ENCODE assay signal across 18 cellular contexts in the genomic region with DNA sequence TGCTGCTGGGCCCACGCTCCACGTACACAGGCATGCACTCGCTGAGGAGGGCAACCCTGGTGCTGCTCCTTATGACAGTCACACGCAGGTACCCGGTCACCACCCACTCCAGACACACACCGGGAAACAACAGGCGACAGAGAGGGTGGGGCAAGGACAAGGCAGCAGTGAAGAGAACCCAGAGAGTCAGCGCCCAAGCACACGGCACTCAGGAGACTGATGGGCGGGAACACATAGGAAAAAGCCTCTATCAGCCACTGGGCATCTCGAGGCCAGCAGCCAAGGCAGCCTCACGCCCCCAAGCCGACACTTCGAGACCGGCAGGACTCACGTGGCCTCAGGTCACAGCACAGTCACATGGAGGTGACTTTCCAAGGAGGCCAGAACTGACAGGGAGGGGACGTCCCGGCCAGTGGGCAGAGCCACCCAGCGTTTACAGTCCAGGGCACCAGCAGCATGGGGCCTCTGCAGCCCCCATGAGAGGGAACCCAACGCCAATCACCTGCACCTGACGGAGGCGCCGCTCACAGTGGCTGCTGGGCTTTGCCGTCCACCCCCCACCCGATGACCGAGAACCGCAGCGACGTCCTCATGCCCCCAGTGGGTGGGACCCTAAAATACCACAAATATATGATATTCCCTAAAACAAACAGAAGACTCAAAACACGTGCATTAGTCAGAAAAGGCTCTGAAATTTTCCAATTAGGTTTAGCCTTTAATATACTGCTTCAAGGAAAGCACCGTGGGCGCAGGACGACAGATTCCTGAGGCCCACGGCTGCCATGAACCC. TPM values are rescaled to one million over a fixed set of nuclear protein-coding genes. Genes with fewer than 3 reads are reported as not detected.
DNase-seq lines count a peak whose midpoint lies in the region; ATAC-seq and TF ChIP-seq lines count a peak whose summit lies in the region.
"Had no signal": no experiment of that assay in that cellular context is flagged by ENCODE, and none has a peak within 500 bp of the region (broad histone marks: within the 10 kb centered on the region; RNA-seq: fewer than 3 reads in every experiment).

No MANE protein-coding gene starts in this region.

- BruUV-seq in Caco-2 (replicated peaks; lab: Mats Ljungman, UMichigan) = no TSS peak

- POLR2A ChIA-PET in Caco-2 (lab: Charles Lee) = no interaction called here

- no peaks in the 10 kb centered on the region for H3K9me3 ChIP-seq in Caco-2
- no peaks in the 10 kb centered on the region for H3K9me3 ChIP-seq in heart left ventricle
- no peaks in the 10 kb centered on the region for H3K9me3 ChIP-seq in trophoblast cell (ENCODE audit: insufficient read depth, low read depth, low read length)
- no peaks in the 10 kb centered on the region for H3K9me3 ChIP-seq in esophagus squamous epithelium
- H3K9me3 ChIP-seq: breast epithelium had no signal

- H3K4me1 Mint-ChIP-seq in Caco-2 (ENCODE audit: low read depth, unreplicated experiment) (no peaks in the 10 kb centered on the region), CD14-positive monocyte (peaks cover 45% of the 10 kb centered on the region)

- H3K4me2 ChIP-seq in trophoblast cell (ENCODE audit: low read length) = no peak overlapping the region

- TF ChIP-seq POLR2A in heart left ventricle (IDR thresholded peaks at IDR 0.05) = no peak
- no peak for TF ChIP-seq POLR2A in esophagus squamous epithelium (IDR thresholded peaks at IDR 0.05)

- H3K18ac ChIP-seq in trophoblast cell (ENCODE audit: low read length) = peak overlapping the region; percentile 77

- H3K36me3 ChIP-seq in Caco-2 (ENCODE audit: control insufficient read depth, insufficient read depth, low read length) (no peaks in the 10 kb centered on the region; the same call in 1 of the 2 replicates), heart left ventricle (peaks cover 0 to 100% (median 88%) of the 10 kb centered on the region in 9 donors), trophoblast cell (ENCODE audit: control insufficient read depth in 1 of 2, insufficient read depth in 2 of 2, low read length in 2 of 2) (peaks cover 73 to 78% of the 10 kb centered on the region in 2 experiments), esophagus squamous epithelium (peaks cover 37 to 99% (median 39%) of the 10 kb centered on the region in 3 donors)

- H3K27ac ChIP-seq in heart left ventricle (peak overlapping the region in 7 of 12 donors; percentile 26 to 58 (median 42)), trophoblast cell (ENCODE audit: low read depth, low read length) (no peak overlapping the region), esophagus squamous epithelium (no peak overlapping the region)
- H3K27ac ChIP-seq: breast epithelium had no signal

- peak overlapping the region; percentile 45 for H3K27ac Mint-ChIP-seq in Caco-2 (ENCODE audit: unreplicated experiment)
- H3K27ac Mint-ChIP-seq in CD14-positive monocyte = peak overlapping the region in 2 of 7 donors; percentile 74 to 79

- peak overlapping the region; percentile 55 for H3K4ac ChIP-seq in trophoblast cell (ENCODE audit: low read depth, low read length)

- H3K36me3 Mint-ChIP-seq in Caco-2 (ENCODE audit: insufficient read depth, unreplicated experiment) (peaks cover 80% of the 10 kb centered on the region), CD14-positive monocyte (peaks cover 91 to 98% of the 10 kb centered on the region in 2 donors)

- H2BK12ac ChIP-seq in trophoblast cell (ENCODE audit: low read length) = no peak overlapping the region

- peak; percentile 65 to 77 (median 72) for ATAC-seq in heart left ventricle
- ATAC-seq: HCT116 had no signal

- H3K79me1 ChIP-seq in trophoblast cell (ENCODE audit: low read length) = no peaks in the 10 kb centered on the region

- H3K4me3 ChIP-seq in Caco-2 (ENCODE audit: low read depth, low read length) (no peak overlapping the region), heart left ventricle (no peak overlapping the region), trophoblast cell (ENCODE audit: low read depth, low read length) (no peak overlapping the region), esophagus squamous epithelium (no peak overlapping the region)
- H3K4me3 ChIP-seq: breast epithelium had no signal

- H2AFZ ChIP-seq in trophoblast cell (ENCODE audit: insufficient read depth, low read length, poor library complexity) = no peak overlapping the region

- DNase-seq in Caco-2 (peak in 1 of 2 experiments; percentile 27), NCI-H226 (peak; percentile 0), heart left ventricle (peak in 4 of 5 donors; percentile 48 to 77 (median 66)), trophoblast cell (no peak), CD14-positive monocyte (ENCODE audit: low spot score) (no peak), esophagus squamous epithelium (lab: John Stamatoyannopoulos, UW) (no peak), ureter (ENCODE audit: low spot score) (no peak)
- DNase-seq: activated CD8-positive, alpha-beta memory T cell treated with anti-CD3 and anti-CD28 coated beads for 24 hours; activated effector memory CD4-positive, alpha-beta T cell treated with anti-CD3 and anti-CD28 coated beads, Interleukin-2, amount 50 U/mL, for 16 hours; C1 segment of cervical spinal cord; effector CD4-positive, alpha-beta T cell; IMR-90; NCI-H1092 treated with DMSO at 0.1 percent for 48 hours; NCI-H2171; SIG-M5; stimulated activated naive CD4-positive, alpha-beta T cell treated with Interleukin-2 at 50 U/mL for 16 hours had no signal

- no peak overlapping the region for H4K8ac ChIP-seq in trophoblast cell (ENCODE audit: low read depth, low read length)

- no peaks in the 10 kb centered on the region for H3K27me3 Mint-ChIP-seq in Caco-2 (ENCODE audit: insufficient read depth, unreplicated experiment)
- no peaks in the 10 kb centered on the region for H3K27me3 Mint-ChIP-seq in CD14-positive monocyte (ENCODE audit: low read depth in 3 of 3)

- H4K91ac ChIP-seq in trophoblast cell (ENCODE audit: low read depth, low read length) = no peak overlapping the region

- CTCF ChIA-PET in Caco-2 (lab: Charles Lee) = no interaction called here

- H3K4me3 Mint-ChIP-seq in Caco-2 (ENCODE audit: unreplicated experiment) = no peak overlapping the region
- H3K4me3 Mint-ChIP-seq in CD14-positive monocyte = no peak overlapping the region

- no peak overlapping the region for H2BK120ac ChIP-seq in trophoblast cell (ENCODE audit: insufficient read depth, low read length, poor library complexity)

- no peak overlapping the region for H2AK5ac ChIP-seq in trophoblast cell (ENCODE audit: low read length)

- H3K79me2 ChIP-seq in trophoblast cell (ENCODE audit: control insufficient read depth, insufficient read depth, low read length, poor library complexity) = no peaks in the 10 kb centered on the region

- H3K4me1 ChIP-seq in Caco-2 = peaks cover 17% of the 10 kb centered on the region
- H3K4me1 ChIP-seq in heart left ventricle = peaks cover 0 to 51% (median 22%) of the 10 kb centered on the region in 12 donors
- no peaks in the 10 kb centered on the region for H3K4me1 ChIP-seq in trophoblast cell (ENCODE audit: control insufficient read depth in 1 of 2, insufficient read depth in 2 of 2, low read length in 2 of 2)
- H3K4me1 ChIP-seq in esophagus squamous epithelium = peaks cover 6 to 15% (median 7%) of the 10 kb centered on the region in 3 donors

- H3K9me3 Mint-ChIP-seq in Caco-2 (ENCODE audit: unreplicated experiment) (no peaks in the 10 kb centered on the region), CD14-positive monocyte (peaks cover 0 to 1% (median 0%) of the 10 kb centered on the region in 7 donors)

- no peak overlapping the region for H3K23ac ChIP-seq in trophoblast cell (ENCODE audit: low read length)

- H3K9ac ChIP-seq in trophoblast cell (ENCODE audit: low read length) = no peak overlapping the region

- intact Hi-C loops in Caco-2 (cut with micrococcal nuclease; ENCODE audit: unreplicated experiment) = no loop called here
- intact Hi-C loops in heart left ventricle (cut with DNase I) = loop anchor here in 2 of 10 donors (5.0 kb wide), 1 partner anchor 36 kb away; a partner anchor contains a TSS
- intact Hi-C loops in CD14-positive monocyte (cut with micrococcal nuclease) = no loop called here
- intact Hi-C loops in esophagus squamous epithelium (cut with DNase I) = no loop called here

- 66 to 78% (median 73%) methylated on average over 31 to 34 of the region's 34 CpGs for WGBS in heart left ventricle, 4 donors
- no CpG with 5 or more reads among the region's 34 CpGs for WGBS in trophoblast cell (ENCODE audit: extremely low coverage, insufficient coverage, insufficient read length)
- 76 to 90% methylated on average over 8 to 14 of the region's 34 CpGs for WGBS in esophagus squamous epithelium, 2 donors

- H4K12ac ChIP-seq in trophoblast cell (ENCODE audit: low read depth, low read length) = no peak overlapping the region

- H3K27me3 ChIP-seq in Caco-2 (replicated peaks; ENCODE audit: control insufficient read depth, insufficient read depth, low read length) = no peaks in the 10 kb centered on the region
- H3K27me3 ChIP-seq in heart left ventricle = no peaks in the 10 kb centered on the region
- no peaks in the 10 kb centered on the region for H3K27me3 ChIP-seq in trophoblast cell (ENCODE audit: insufficient read depth, low read length)
- no peaks in the 10 kb centered on the region for H3K27me3 ChIP-seq in esophagus squamous epithelium
- H3K27me3 ChIP-seq: breast epithelium had no signal

- TF ChIP-seq CTCF in Caco-2 (IDR thresholded peaks at IDR 0.05; ENCODE audit: insufficient read depth in 1 of 2, low read depth in 1 of 2, low read length in 1 of 2, severe bottlenecking in 1 of 2, unreplicated experiment in 1 of 2) (no peak), heart left ventricle (IDR thresholded peaks at IDR 0.05) (no peak), CD14-positive monocyte (IDR thresholded peaks at IDR 0.05) (no peak), esophagus squamous epithelium (IDR thresholded peaks at IDR 0.05) (no peak)

- H3K14ac ChIP-seq in trophoblast cell (ENCODE audit: low read length) = no peak overlapping the region

- H2BK5ac ChIP-seq in trophoblast cell (ENCODE audit: low read depth, low read length, poor library complexity) = no peak overlapping the region

RNA-seq across cellular contexts. Expression of a gene that starts 19.7 kb away (rescaled TPM):
- total RNA-seq in Caco-2 (2022) (296 and 306 TPM in 2 replicates), heart left ventricle (100 to 1,000 TPM; 134 to 319 (median 172) TPM), esophagus squamous epithelium (100 to 1,000 TPM in 3 of 4 donors, 10 to 100 TPM in 1; 83.1 to 132 (median 114) TPM), ureter (181 TPM)
- polyA plus RNA-seq in heart left ventricle (100 to 1,000 TPM; 126 to 253 TPM), CD14-positive monocyte (100 to 1,000 TPM; 206 to 238 TPM)
- polyA plus RNA-seq in trophoblast cell (2013) = 258 and 262 TPM in 2 replicates

RNA-seq across cellular contexts. Expression of a gene that starts 35.9 kb away (rescaled TPM):
- total RNA-seq in Caco-2 (2022) (110 and 118 TPM in 2 replicates), heart left ventricle (10 to 100 TPM; 68.2 to 83.0 (median 78.1) TPM), esophagus squamous epithelium (10 to 100 TPM; 22.9 to 55.0 (median 46.5) TPM), ureter (73.4 TPM)
- polyA plus RNA-seq in heart left ventricle (100 to 1,000 TPM in 1 of 2 donors, 10 to 100 TPM in 1; 22.0 to 108 TPM), CD14-positive monocyte (100 to 1,000 TPM; 109 to 112 TPM)
- 92.0 and 98.8 TPM in 2 replicates for polyA plus RNA-seq in trophoblast cell (2013)

RNA-seq across cellular contexts. Expression of a gene that starts 52.2 kb away (rescaled TPM):
- 91.3 and 103 TPM in 2 replicates for total RNA-seq in Caco-2 (2022)
- 10 to 100 TPM; 57.4 to 84.4 (median 71.4) TPM for total RNA-seq in heart left ventricle
- polyA plus RNA-seq in heart left ventricle = 10 to 100 TPM; 44.3 to 60.0 TPM
- 31.5 and 32.1 TPM in 2 replicates for polyA plus RNA-seq in trophoblast cell (2013)
- 10 to 100 TPM; 22.5 to 31.0 TPM for polyA plus RNA-seq in CD14-positive monocyte
- total RNA-seq in esophagus squamous epithelium = 10 to 100 TPM; 27.9 to 70.0 (median 51.1) TPM
- total RNA-seq in ureter = 126 TPM

Comparison
In these comparisons a context has a peak if more than half of its experiments do, and no peak if none do; other contexts are left out.
1. DNase-seq: peak in NCI-H226 (single experiment) and heart left ventricle (4 of 5); none in trophoblast cell (0 of 2), CD14-positive monocyte (single experiment), esophagus squamous epithelium (single experiment) and ureter (single experiment).
2. H3K27ac ChIP-seq: peak in heart left ventricle (7 of 12); none in trophoblast cell (single experiment) and esophagus squamous epithelium (0 of 4).